19 cellular contexts compared by ENCODE assay signal in genomic region chr4:81255524-81255923, GRCh38. TPM values are rescaled to one million over a fixed set of nuclear protein-coding genes. Genes with fewer than 3 reads are reported as not detected.
A peak's percentile ranks its signal among the peaks of the same experiment; 100 is the strongest.
DNase-seq lines count a peak whose midpoint lies in the region; ATAC-seq and TF ChIP-seq lines count a peak whose summit lies in the region.
"Had no signal": no experiment of that assay in that cellular context is flagged by ENCODE, and none has a peak within 500 bp of the region (broad histone marks: within the 10 kb centered on the region; RNA-seq: fewer than 3 reads in every experiment).

No MANE protein-coding gene starts in this region.

- H3K4me3 ChIP-seq in BJ (ENCODE audit: low read depth, low read length) (no peak overlapping the region), lower leg skin (ENCODE audit: low read depth, poor library complexity, severe bottlenecking) (no peak overlapping the region)
- H3K4me3 ChIP-seq: dorsolateral prefrontal cortex, GM12878 had no signal

- intact Hi-C loops in lower leg skin (cut with DNase I; ENCODE audit: low total_unique reads) = no loop called here

- TF ChIP-seq POLR2A in lower leg skin (IDR thresholded peaks at IDR 0.05) = no peak

- 71 to 78% methylated on average over 1 of the region's 1 CpG for WGBS in lower leg skin, 2 donors

- CTCF ChIA-PET in BJ (lab: Yijun Ruan, JAX) = interaction anchor here (1.2 to 5.9 kb wide), 4 partner anchors 96 to 1174 kb away, joined by 3 to 19 read pairs (median 12); no protein-coding TSS in a partner anchor

- H3K36me3 ChIP-seq in BJ (ENCODE audit: control insufficient read depth, insufficient read depth, low read length) = no peaks in the 10 kb centered on the region

- TF ChIP-seq CTCF in BJ (IDR thresholded peaks at IDR 0.05; ENCODE audit: insufficient read depth, low read depth, low read length) (no peak), lower leg skin (IDR thresholded peaks at IDR 0.05) (no peak)

- DNase-seq in BJ (ENCODE audit: low read depth) (peak; percentile 50), NCI-H226 (peak; percentile 64), dedifferentiated amniotic fluid mesenchymal stem cell (ENCODE audit: extremely low spot score) (peak; percentile 68), non-pigmented ciliary epithelial cell (ENCODE audit: low read depth) (peak; percentile 62), HuH-7.5 (ENCODE audit: low spot score) (no peak), lower leg skin (ENCODE audit: low spot score in 2 of 2) (no peak)
- DNase-seq: activated CD8-positive, alpha-beta memory T cell treated with anti-CD3 and anti-CD28 coated beads for 24 hours; CD4-positive, CD25-positive, alpha-beta regulatory T cell; DND-41; dorsolateral prefrontal cortex; H9; NCI-H2029 treated with DMSO at 0.1 percent for 48 hours; nephron progenitor cell; stimulated activated CD8-positive, alpha-beta memory T cell treated with anti-CD3 and anti-CD28 coated beads, Interleukin-4, amount 100 ng/mL, for 48 hours; SW 1271 had no signal

- no peaks in the 10 kb centered on the region for H3K27me3 ChIP-seq in BJ (ENCODE audit: control insufficient read depth, insufficient read depth, low read length)

- ATAC-seq in GM18907 (IDR thresholded peaks at IDR 0.05; ENCODE audit: unreplicated experiment) = no peak
- no peak for ATAC-seq in activated CD4-positive, CD25-positive, alpha-beta regulatory T cell treated with anti-CD3 and anti-CD28 coated beads, Interleukin-2, amount 50 U/mL, for 24 hours
- ATAC-seq: activated T-helper 17 cell treated with anti-CD3 and anti-CD28 coated beads, Interleukin-2, amount 50 U/mL, for 72 hours; GM12878 had no signal

- POLR2A ChIA-PET in BJ (lab: Charles Lee) = interaction anchor here (1.2 kb wide), 1 partner anchor 48 kb away, joined by 4 read pairs; no protein-coding TSS in a partner anchor

RNA-seq across cellular contexts. Expression of gene PRKG2, which starts 40.5 kb away (rescaled TPM):
- 0.16 and 0.47 TPM in 2 replicates for polyA plus RNA-seq in BJ (2011; rRNA removed)
- polyA minus RNA-seq in BJ (2011; rRNA and poly(A)+ RNA removed) = 0.41 and 0.47 TPM in 2 replicates
- 1 to 10 TPM in 3 of 4 donors, under 1 TPM in 1; 0.34 to 1.7 (median 1.2) TPM for total RNA-seq in lower leg skin
- total RNA-seq: GM12878 had no signal
- polyA plus RNA-seq: GM12878 had no signal

Comparison
In these comparisons a context has a peak if more than half of its experiments do, and no peak if none do; other contexts are left out.
1. DNase-seq: peak in BJ (single experiment), NCI-H226 (single experiment), dedifferentiated amniotic fluid mesenchymal stem cell (single experiment) and non-pigmented ciliary epithelial cell (single experiment); none in HuH-7.5 (single experiment) and lower leg skin (0 of 2).